18 cellular contexts compared by ENCODE assay signal in the genomic region with DNA sequence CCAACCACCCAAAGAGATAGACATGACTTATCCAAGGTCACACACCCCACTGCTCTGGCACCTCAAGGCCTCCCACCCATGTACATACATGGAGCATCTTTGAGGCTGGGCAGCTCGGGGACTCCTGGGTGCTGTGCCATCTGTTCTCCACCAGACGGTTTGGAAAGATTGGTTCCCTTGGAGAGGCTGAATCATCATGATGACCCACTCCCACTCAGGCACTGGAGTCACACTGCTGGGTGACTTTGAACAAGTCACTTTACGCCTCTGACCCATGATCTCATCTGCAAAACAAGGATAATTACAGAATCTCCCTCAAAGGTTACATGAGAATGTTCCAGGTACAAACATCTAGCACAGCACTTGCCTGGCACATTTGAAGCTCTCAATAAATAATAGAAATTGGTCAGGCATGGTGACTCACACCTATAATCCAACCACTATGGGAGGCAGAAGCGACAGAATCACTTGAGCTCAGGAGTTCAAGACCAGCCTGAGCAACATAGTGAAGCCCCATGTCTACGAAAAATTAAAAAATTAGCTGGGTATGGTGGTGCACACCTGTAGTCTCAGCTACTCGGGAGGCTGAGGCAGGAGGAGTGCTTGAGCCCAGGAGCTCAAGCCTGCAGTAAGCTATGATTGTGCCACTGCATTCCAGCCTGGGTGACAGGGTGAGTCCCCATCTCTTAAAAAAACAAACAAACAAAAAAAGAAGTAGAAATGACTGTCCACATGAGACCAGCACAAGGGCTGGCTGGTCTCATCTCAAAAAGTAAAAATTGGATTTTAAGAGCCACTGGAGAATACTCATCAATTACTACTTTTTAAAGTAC.
DNase-seq lines count a peak whose midpoint lies in the region; ATAC-seq, FAIRE-seq and TF ChIP-seq lines count a peak whose summit lies in the region.
"Had no signal": no experiment of that assay in that cellular context is flagged by ENCODE, and none has a peak within 500 bp of the region (broad histone marks: within the 10 kb centered on the region; RNA-seq: fewer than 3 reads in every experiment).

No MANE protein-coding gene starts in this region.

- H3K4me1 Mint-ChIP-seq in activated naive CD8-positive, alpha-beta T cell treated with anti-CD3 and anti-CD28 coated beads, Interleukin-2, amount 50 U/mL, for 24 hours, result peaks cover 8% of the 10 kb centered on the region
- H3K4me1 Mint-ChIP-seq in activated naive CD8-positive, alpha-beta T cell treated with anti-CD3 and anti-CD28 coated beads for 36 hours, result no peaks in the 10 kb centered on the region

- H3K4me1 ChIP-seq in HEK293 (ENCODE audit: control insufficient read depth, insufficient read depth, low read length), result peaks cover 31% of the 10 kb centered on the region
- H3K4me1 ChIP-seq in SJSA1 (replicated peaks), result peaks cover 82% of the 10 kb centered on the region

- CTCF ChIA-PET in HEK293 (lab: Yijun Ruan, JAX), result interaction anchor here (0.6 to 1.3 kb wide), 2 partner anchors 34 to 176 kb away, joined by 3 to 4 read pairs; no protein-coding TSS in a partner anchor

- H3K4me3 Mint-ChIP-seq in activated naive CD8-positive, alpha-beta T cell treated with anti-CD3 and anti-CD28 coated beads, Interleukin-2, amount 50 U/mL, for 24 hours, result no peak overlapping the region
- H3K4me3 Mint-ChIP-seq in activated naive CD8-positive, alpha-beta T cell treated with anti-CD3 and anti-CD28 coated beads for 36 hours, result no peak overlapping the region

- H3K27ac ChIP-seq in HEK293 (ENCODE audit: extremely low read depth, low read depth, low read length) (peak overlapping the region; percentile 88), SJSA1 (peak overlapping the region; percentile 99)

- H3K4me3 ChIP-seq in HEK293 (ENCODE audit: low read depth, low read length) (no peak overlapping the region), SJSA1 (no peak overlapping the region)

- ATAC-seq in activated naive CD8-positive, alpha-beta T cell treated with anti-CD3 and anti-CD28 coated beads, Interleukin-2, amount 50 U/mL, for 24 hours, result peak; percentile 36
- no peak for ATAC-seq in HG03097 (IDR thresholded peaks at IDR 0.05; ENCODE audit: low FRiP score, unreplicated experiment)
- ATAC-seq in left lobe of liver, result no peak
- ATAC-seq: SK-N-SH treated with all-trans-retinoic acid at 6 μM for 48 hours had no signal

- H3K27ac Mint-ChIP-seq in activated naive CD8-positive, alpha-beta T cell treated with anti-CD3 and anti-CD28 coated beads, Interleukin-2, amount 50 U/mL, for 24 hours, result no peak overlapping the region
- H3K27ac Mint-ChIP-seq in activated naive CD8-positive, alpha-beta T cell treated with anti-CD3 and anti-CD28 coated beads for 36 hours, result no peak overlapping the region

- no peaks in the 10 kb centered on the region for H3K9me3 Mint-ChIP-seq in activated naive CD8-positive, alpha-beta T cell treated with anti-CD3 and anti-CD28 coated beads, Interleukin-2, amount 50 U/mL, for 24 hours
- no peaks in the 10 kb centered on the region for H3K9me3 Mint-ChIP-seq in activated naive CD8-positive, alpha-beta T cell treated with anti-CD3 and anti-CD28 coated beads for 36 hours

- no peaks in the 10 kb centered on the region for H3K36me3 Mint-ChIP-seq in activated naive CD8-positive, alpha-beta T cell treated with anti-CD3 and anti-CD28 coated beads, Interleukin-2, amount 50 U/mL, for 24 hours (ENCODE audit: low read depth)
- no peaks in the 10 kb centered on the region for H3K36me3 Mint-ChIP-seq in activated naive CD8-positive, alpha-beta T cell treated with anti-CD3 and anti-CD28 coated beads for 36 hours

- H3K36me3 ChIP-seq in HEK293 (ENCODE audit: control insufficient read depth in 2 of 2, insufficient read depth in 1 of 2, low read length in 2 of 2), result no peaks in the 10 kb centered on the region
- no peaks in the 10 kb centered on the region for H3K36me3 ChIP-seq in SJSA1

- peaks cover 67% of the 10 kb centered on the region for H3K27me3 Mint-ChIP-seq in activated naive CD8-positive, alpha-beta T cell treated with anti-CD3 and anti-CD28 coated beads, Interleukin-2, amount 50 U/mL, for 24 hours
- H3K27me3 Mint-ChIP-seq in activated naive CD8-positive, alpha-beta T cell treated with anti-CD3 and anti-CD28 coated beads for 36 hours, result peaks cover 67% of the 10 kb centered on the region

- no peaks in the 10 kb centered on the region for H3K27me3 ChIP-seq in SJSA1 (replicated peaks)

- H3K9me3 ChIP-seq in HEK293 (ENCODE audit: control insufficient read depth, insufficient read depth, low read depth, low read length) (no peaks in the 10 kb centered on the region), SJSA1 (replicated peaks) (no peaks in the 10 kb centered on the region)

- no peak for TF ChIP-seq CTCF in HEK293 (tag by site-specific recombination; IDR thresholded peaks at IDR 0.05)

- DNase-seq in activated naive CD8-positive, alpha-beta T cell treated with anti-CD3 and anti-CD28 coated beads, Interleukin-2, amount 50 U/mL, for 24 hours, result no peak
- DNase-seq in activated naive CD8-positive, alpha-beta T cell treated with anti-CD3 and anti-CD28 coated beads for 36 hours, result no peak
- peak in 1 of 2 experiments; percentile 58 for DNase-seq in SJSA1 (ENCODE audit: low read depth in 1 of 2, low spot score in 2 of 2)
- DNase-seq in kidney tubule cell (ENCODE audit: low spot score), result peak; percentile 49
- DNase-seq in GM19239 (ENCODE audit: insufficient read length, low spot score), result no peak
- no peak for DNase-seq in left lobe of liver (ENCODE audit: low spot score)
- DNase-seq: C1 segment of cervical spinal cord, EL, GOT3, NCI-H1930, NCI-H446 treated with DMSO at 0.1 percent for 48 hours, SHP77, T-helper 1 cell had no signal

- FAIRE-seq in GM19239 (lab: Jason Lieb, UNC), result no peak
- FAIRE-seq: A204.1, GM12891 had no signal

- POLR2A ChIA-PET in HEK293 (lab: Yijun Ruan, JAX), result interaction anchor here (0.6 kb wide), 1 partner anchor 191 kb away, joined by 3 read pairs; no protein-coding TSS in a partner anchor

TF ChIP-seq in HEK293, 187 proteins besides CTCF, POLR2A, EP300 and RAD21 (continues in another document):
- TF ChIP-seq KLF1 (tag by site-specific recombination; IDR thresholded peaks at IDR 0.05), result no peak
- no peak for TF ChIP-seq ZNF19 (tag by site-specific recombination; IDR thresholded peaks at IDR 0.05; ENCODE audit: low read depth)
- no peak for TF ChIP-seq ZBTB8A (tag by site-specific recombination; IDR thresholded peaks at IDR 0.05)
- TF ChIP-seq ZNF132 (tag by site-specific recombination; IDR thresholded peaks at IDR 0.05; ENCODE audit: borderline replicate concordance), result no peak
- no peak for TF ChIP-seq ZNF596 (tag by site-specific recombination; IDR thresholded peaks at IDR 0.05)
- 0 out of 2 replicates have a peak, but pooled peaks have one; percentile 11 for TF ChIP-seq ZBTB7A (tag by site-specific recombination; IDR thresholded peaks at IDR 0.05; ENCODE audit: low read depth)
- TF ChIP-seq, protein P1, sequence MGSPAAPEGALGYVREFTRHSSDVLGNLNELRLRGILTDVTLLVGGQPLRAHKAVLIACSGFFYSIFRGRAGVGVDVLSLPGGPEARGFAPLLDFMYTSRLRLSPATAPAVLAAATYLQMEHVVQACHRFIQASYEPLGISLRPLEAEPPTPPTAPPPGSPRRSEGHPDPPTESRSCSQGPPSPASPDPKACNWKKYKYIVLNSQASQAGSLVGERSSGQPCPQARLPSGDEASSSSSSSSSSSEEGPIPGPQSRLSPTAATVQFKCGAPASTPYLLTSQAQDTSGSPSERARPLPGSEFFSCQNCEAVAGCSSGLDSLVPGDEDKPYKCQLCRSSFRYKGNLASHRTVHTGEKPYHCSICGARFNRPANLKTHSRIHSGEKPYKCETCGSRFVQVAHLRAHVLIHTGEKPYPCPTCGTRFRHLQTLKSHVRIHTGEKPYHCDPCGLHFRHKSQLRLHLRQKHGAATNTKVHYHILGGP (tag by site-specific recombination; IDR thresholded peaks at IDR 0.05), result no peak
- TF ChIP-seq GLI2 (tag by site-specific recombination; IDR thresholded peaks at IDR 0.05; ENCODE audit: borderline replicate concordance, low read depth), result no peak; the same call in 1 of the 2 replicates
- no peak for TF ChIP-seq ZNF266 (tag by site-specific recombination; IDR thresholded peaks at IDR 0.05; ENCODE audit: low read depth)
- no peak for TF ChIP-seq ZNF169 (tag by site-specific recombination; IDR thresholded peaks at IDR 0.05)
- TF ChIP-seq HOXA7 (CRISPR knock-in tag; IDR thresholded peaks at IDR 0.05; ENCODE audit: borderline replicate concordance), result no peak
- TF ChIP-seq OSR2 (tag by site-specific recombination; IDR thresholded peaks at IDR 0.05), result peak; percentile 74
- TF ChIP-seq ZNF791 (tag by site-specific recombination; IDR thresholded peaks at IDR 0.05), result no peak
- TF ChIP-seq, protein P2, sequence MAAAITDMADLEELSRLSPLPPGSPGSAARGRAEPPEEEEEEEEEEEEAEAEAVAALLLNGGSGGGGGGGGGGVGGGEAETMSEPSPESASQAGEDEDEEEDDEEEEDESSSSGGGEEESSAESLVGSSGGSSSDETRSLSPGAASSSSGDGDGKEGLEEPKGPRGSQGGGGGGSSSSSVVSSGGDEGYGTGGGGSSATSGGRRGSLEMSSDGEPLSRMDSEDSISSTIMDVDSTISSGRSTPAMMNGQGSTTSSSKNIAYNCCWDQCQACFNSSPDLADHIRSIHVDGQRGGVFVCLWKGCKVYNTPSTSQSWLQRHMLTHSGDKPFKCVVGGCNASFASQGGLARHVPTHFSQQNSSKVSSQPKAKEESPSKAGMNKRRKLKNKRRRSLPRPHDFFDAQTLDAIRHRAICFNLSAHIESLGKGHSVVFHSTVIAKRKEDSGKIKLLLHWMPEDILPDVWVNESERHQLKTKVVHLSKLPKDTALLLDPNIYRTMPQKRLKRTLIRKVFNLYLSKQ (tag by site-specific recombination; IDR thresholded peaks at IDR 0.05; ENCODE audit: borderline replicate concordance), result no peak
- no peak for TF ChIP-seq REPIN1 (tag by site-specific recombination; IDR thresholded peaks at IDR 0.05; ENCODE audit: low read depth)
- TF ChIP-seq SP3 (tag by site-specific recombination; IDR thresholded peaks at IDR 0.05), result no peak; the same call in 1 of the 2 replicates
- no peak for TF ChIP-seq ZNF214 (tag by site-specific recombination; IDR thresholded peaks at IDR 0.05; ENCODE audit: borderline replicate concordance)
- TF ChIP-seq ZNF843 (tag by site-specific recombination; IDR thresholded peaks at IDR 0.05), result no peak
- no peak for TF ChIP-seq ZNF558 (tag by site-specific recombination; IDR thresholded peaks at IDR 0.05)
